ENCODE assay signal across 9 cellular contexts in genomic region chr12:12715128-12715458, GRCh38. TPM values are rescaled to one million over a fixed set of nuclear protein-coding genes. Genes with fewer than 3 reads are reported as not detected.
DNase-seq lines count a peak whose midpoint lies in the region; ATAC-seq and TF ChIP-seq lines count a peak whose summit lies in the region.
"Had no signal": no experiment of that assay in that cellular context is flagged by ENCODE, and none has a peak within 500 bp of the region (broad histone marks: within the 10 kb centered on the region; RNA-seq: fewer than 3 reads in every experiment).

No MANE protein-coding gene starts in this region.

- DNase-seq in right atrium auricular region (ENCODE audit: low spot score) = no peak
- no peak for DNase-seq in left cardiac atrium
- DNase-seq in body of pancreas = no peak
- DNase-seq in naive thymus-derived CD8-positive, alpha-beta T cell = no peak
- DNase-seq in erythroblast (lab: John Stamatoyannopoulos, UW) = no peak
- DNase-seq in Kasumi-1 (lab: John Stamatoyannopoulos, UW) = no peak
- DNase-seq in islet precursor cell = no peak
- DNase-seq: GOT3 had no signal

- peak overlapping the region; percentile 92 to 100 (median 99) for H3K27ac Mint-ChIP-seq in naive thymus-derived CD8-positive, alpha-beta T cell

- no peak for TF ChIP-seq POLR2A in body of pancreas (IDR thresholded peaks at IDR 0.05)
- no peak for TF ChIP-seq POLR2A in erythroblast (IDR thresholded peaks at IDR 0.05; ENCODE audit: low read length)

- no peaks in the 10 kb centered on the region for H3K27me3 Mint-ChIP-seq in naive thymus-derived CD8-positive, alpha-beta T cell

- H3K36me3 Mint-ChIP-seq in naive thymus-derived CD8-positive, alpha-beta T cell = peaks cover 18 to 29% (median 24%) of the 10 kb centered on the region in 3 donors

- ATAC-seq in left cardiac atrium (no peak), body of pancreas (no peak), GM19035 (IDR thresholded peaks at IDR 0.05; ENCODE audit: unreplicated experiment) (no peak)
- peak in 1 of 2 donors; percentile 6 for ATAC-seq in naive thymus-derived CD8-positive, alpha-beta T cell

- no peaks in the 10 kb centered on the region for H3K9me3 Mint-ChIP-seq in naive thymus-derived CD8-positive, alpha-beta T cell

- H3K27ac ChIP-seq in right atrium auricular region (peak overlapping the region; percentile 100), body of pancreas (peak overlapping the region; percentile 54 to 100 (median 99))

- H3K4me1 ChIP-seq in right atrium auricular region = peaks cover 0 to 42% of the 10 kb centered on the region in 2 donors
- H3K4me1 ChIP-seq in body of pancreas = peaks cover 46% of the 10 kb centered on the region

- H3K36me3 ChIP-seq in right atrium auricular region (peaks cover 7% of the 10 kb centered on the region), body of pancreas (replicated peaks in 1 of 2; ENCODE audit: insufficient read depth in 1 of 2, low read depth in 2 of 2) (no peaks in the 10 kb centered on the region)

- H3K4me1 Mint-ChIP-seq in naive thymus-derived CD8-positive, alpha-beta T cell = peaks cover 36 to 61% (median 52%) of the 10 kb centered on the region in 4 donors

- H3K9me3 ChIP-seq in right atrium auricular region = no peaks in the 10 kb centered on the region
- no peaks in the 10 kb centered on the region for H3K9me3 ChIP-seq in body of pancreas

- POLR2A ChIA-PET in naive thymus-derived CD8-positive, alpha-beta T cell (lab: Charles Lee) = interaction anchor here (0.6 to 19.2 kb wide), 16 partner anchors 10 to 361 kb away, joined by 3 to 639 read pairs (median 8); partner anchors contain the start of genes BORCS5, CREBL2, DUSP16 and GPR19

- intact Hi-C loops in left cardiac atrium (cut with DNase I) (loop anchor here in 1 of 2 donors (5.0 kb wide), 1 partner anchor 72 kb away; the partner anchor contains the start of gene APOLD1), body of pancreas (cut with DNase I) (no loop called here)

- H3K4me3 ChIP-seq in right atrium auricular region = no peak overlapping the region
- H3K4me3 ChIP-seq in body of pancreas = no peak overlapping the region

- peak overlapping the region; percentile 87 to 100 (median 95) for H3K4me3 Mint-ChIP-seq in naive thymus-derived CD8-positive, alpha-beta T cell

- TF ChIP-seq CTCF in right atrium auricular region (IDR thresholded peaks at IDR 0.05) (no peak), body of pancreas (IDR thresholded peaks at IDR 0.05) (no peak)

- no peaks in the 10 kb centered on the region for H3K27me3 ChIP-seq in right atrium auricular region
- H3K27me3 ChIP-seq in body of pancreas = no peaks in the 10 kb centered on the region

RNA-seq across cellular contexts. Expression of gene CDKN1B, which starts 2.1 kb away (rescaled TPM):
- total RNA-seq in right atrium auricular region (10 to 100 TPM; 31.1 to 38.1 TPM), left cardiac atrium (10 to 100 TPM; 23.7 to 42.4 TPM), body of pancreas (10 to 100 TPM; 11.9 to 28.3 TPM)
- total RNA-seq in naive thymus-derived CD8-positive, alpha-beta T cell = 100 to 1,000 TPM; 161 TPM
- 10 to 100 TPM in 2 of 3 donors, 1 to 10 TPM in 1; 8.3 to 26.9 (median 20.6) TPM for polyA plus RNA-seq in naive thymus-derived CD8-positive, alpha-beta T cell

RNA-seq across cellular contexts. Expression of gene GPR19, which starts 19.1 kb away (rescaled TPM):
- total RNA-seq in right atrium auricular region (not detected), left cardiac atrium (not detected), body of pancreas (not detected)
- 1 to 10 TPM; 1.3 to 1.9 TPM for total RNA-seq in naive thymus-derived CD8-positive, alpha-beta T cell
- under 1 TPM in 2 of 3 donors, not detected in 1; 0.47 to 0.51 TPM for polyA plus RNA-seq in naive thymus-derived CD8-positive, alpha-beta T cell
